ENCODE assay signal across 8 cellular contexts in the genomic region with DNA sequence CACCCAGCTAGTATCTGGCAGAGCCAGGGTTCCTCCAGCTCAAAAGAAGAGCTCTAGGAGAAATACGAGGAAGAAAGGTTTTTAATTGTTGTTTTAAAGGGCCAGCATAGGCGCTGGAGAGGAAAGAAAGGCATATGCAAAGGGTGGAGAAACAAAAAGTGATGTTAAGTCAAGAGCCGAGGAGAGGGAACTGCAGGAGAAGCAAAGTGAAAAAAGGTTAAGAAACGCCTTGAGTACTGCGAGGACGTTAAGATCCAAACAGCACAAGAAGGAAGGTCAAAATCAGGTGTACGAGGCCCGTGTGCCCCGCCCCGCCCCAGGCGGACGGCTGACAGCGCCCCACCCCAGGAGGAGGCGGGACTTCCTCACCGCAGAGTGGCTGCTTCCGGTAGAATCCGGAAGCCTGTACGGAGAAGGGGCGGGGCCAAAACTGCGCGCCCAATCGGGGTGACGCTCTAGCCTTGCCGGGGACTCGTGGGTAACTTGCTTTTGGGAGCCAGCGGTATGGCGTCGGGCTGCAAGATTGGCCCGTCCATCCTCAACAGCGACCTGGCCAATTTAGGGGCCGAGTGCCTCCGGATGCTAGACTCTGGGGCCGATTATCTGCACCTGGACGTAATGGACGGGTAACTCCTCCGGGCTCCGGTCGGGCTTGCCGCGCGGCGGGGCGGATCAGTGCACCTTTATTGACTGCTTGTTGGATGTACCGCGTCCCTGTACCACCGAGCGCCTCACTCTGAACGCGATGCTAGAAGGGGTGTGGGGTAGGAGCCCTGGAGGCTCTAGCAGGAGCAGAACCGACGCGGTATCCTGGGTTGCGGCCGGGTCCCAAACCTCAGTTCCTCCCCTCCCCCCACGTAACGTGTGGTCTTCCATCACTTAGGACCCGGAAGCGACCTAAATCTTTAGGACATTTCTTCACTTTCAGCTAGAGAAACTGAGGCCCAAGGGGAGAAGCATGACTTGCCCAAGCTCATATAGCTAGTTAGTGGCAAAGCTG. TPM values are rescaled to one million over a fixed set of nuclear protein-coding genes. Genes with fewer than 3 reads are reported as not detected.
A peak's percentile ranks its signal among the peaks of the same experiment; 100 is the strongest.
DNase-seq lines count a peak whose midpoint lies in the region; ATAC-seq and TF ChIP-seq lines count a peak whose summit lies in the region.

RPE (plus strand) TSS at position 481 of the 1,000 bp plus-strand sequence; CDS start at position 505, 24 bp downstream.

- H3K4me1 ChIP-seq in left ventricle myocardium inferior, result peaks cover 55% of the 10 kb centered on the region

- peak within 1 kb of the TSS; percentile 93 for H3K27ac ChIP-seq in left ventricle myocardium inferior (replicated peaks)

- ATAC-seq in HG02885 (IDR thresholded peaks at IDR 0.05; ENCODE audit: poor library complexity, unreplicated experiment) (peak; percentile 99), T-helper 17 cell (peak; percentile 99)

- no peak for TF ChIP-seq CTCF in left ventricle myocardium inferior (IDR thresholded peaks at IDR 0.05; ENCODE audit: borderline replicate concordance)
- TF ChIP-seq CTCF in progenitor cell of endocrine pancreas (IDR thresholded peaks at IDR 0.05; ENCODE audit: unreplicated experiment), result no peak

- H3K36me3 ChIP-seq in left ventricle myocardium inferior, result no peaks in the 10 kb centered on the region

- H3K4me3 Mint-ChIP-seq in T-helper 17 cell, result peak within 1 kb of the TSS; percentile 97
- H3K4me3 Mint-ChIP-seq in progenitor cell of endocrine pancreas (ENCODE audit: low read depth), result peak within 1 kb of the TSS; percentile 90

- H3K9me3 Mint-ChIP-seq in progenitor cell of endocrine pancreas (ENCODE audit: low read depth), result no peaks in the 10 kb centered on the region

- H3K4me3 ChIP-seq in left ventricle myocardium inferior, result peak within 1 kb of the TSS; percentile 94

- H3K27me3 Mint-ChIP-seq in T-helper 17 cell (no peaks in the 10 kb centered on the region), progenitor cell of endocrine pancreas (no peaks in the 10 kb centered on the region)

- no peaks in the 10 kb centered on the region for H3K9me3 ChIP-seq in T-helper 17 cell (ENCODE audit: control insufficient read depth, low read length, poor library complexity, severe bottlenecking)
- no peaks in the 10 kb centered on the region for H3K9me3 ChIP-seq in left ventricle myocardium inferior (replicated peaks)

- H3K4me1 Mint-ChIP-seq in T-helper 17 cell (peaks cover 36% of the 10 kb centered on the region), progenitor cell of endocrine pancreas (ENCODE audit: low read depth) (peaks cover 13% of the 10 kb centered on the region)

- H3K36me3 Mint-ChIP-seq in T-helper 17 cell (ENCODE audit: low read depth) (peaks cover 6% of the 10 kb centered on the region), progenitor cell of endocrine pancreas (ENCODE audit: insufficient read depth) (peaks cover under 1% of the 10 kb centered on the region)

- peak within 1 kb of the TSS; percentile 93 for H3K27ac Mint-ChIP-seq in T-helper 17 cell
- H3K27ac Mint-ChIP-seq in progenitor cell of endocrine pancreas, result peak within 1 kb of the TSS; percentile 90

- peak; percentile 69 for TF ChIP-seq POLR2A in GM15510 (IDR thresholded peaks at IDR 0.05; ENCODE audit: borderline replicate concordance, extremely low read depth, insufficient read length)

- no peaks in the 10 kb centered on the region for H3K27me3 ChIP-seq in left ventricle myocardium inferior (ENCODE audit: low read depth)

- intact Hi-C loops in left ventricle myocardium inferior (cut with micrococcal nuclease), result no loop called here

- peak; percentile 94 for DNase-seq in NCI-H1694 treated with DMSO at 0.1 percent for 48 hours (lab: John Stamatoyannopoulos, UW)
- DNase-seq in T-helper 17 cell, result peak; percentile 95 to 96 (median 96)
- DNase-seq in amygdala (lab: John Stamatoyannopoulos, UW), result peak; percentile 60 to 96 (median 90)
- peak; percentile 97 for DNase-seq in left ventricle myocardium inferior
- DNase-seq in progenitor cell of endocrine pancreas (ENCODE audit: low spot score, unreplicated experiment), result peak; percentile 90
- peak; percentile 98 for DNase-seq in ureter (ENCODE audit: low spot score)

RNA-seq across cellular contexts. Expression of gene RPE, which starts in this region (rescaled TPM):
- total RNA-seq in T-helper 17 cell (10 to 100 TPM; 12.4 to 15.7 TPM), left ventricle myocardium inferior (16.4 TPM), progenitor cell of endocrine pancreas (46.2 and 47.4 TPM in 2 replicates), ureter (71.3 TPM)

Comparison
In these comparisons a context has a peak if more than half of its experiments do, and no peak if none do; other contexts are left out.
1. Peak in every context shown above with its lines: DNase-seq, ATAC-seq, H3K4me3 ChIP-seq and H3K27ac ChIP-seq.